ENCODE assay signal across 32 cellular contexts in genomic region chr7:135721198-135721820, GRCh38. TPM values are rescaled to one million over a fixed set of nuclear protein-coding genes. Genes with fewer than 3 reads are reported as not detected.
"Had no signal": no experiment of that assay in that cellular context is flagged by ENCODE, and none has a peak within 500 bp of the region (broad histone marks: within the 10 kb centered on the region; RNA-seq: fewer than 3 reads in every experiment).

No MANE protein-coding gene starts in this region.

- DNase-seq: dermis blood vessel endothelial cell; effector memory CD4-positive, alpha-beta T cell; foreskin keratinocyte; heart left ventricle; kidney; left cardiac atrium; left lung; mesendoderm; midbrain; naive thymus-derived CD8-positive, alpha-beta T cell; stimulated activated CD4-positive, alpha-beta T cell treated with anti-CD3 and anti-CD28 coated beads, Interleukin-12 subunit alpha, Interleukin-12 subunit beta, amount 100 ng/mL, for 4 hours; stimulated activated CD4-positive, alpha-beta T cell treated with anti-CD3 and anti-CD28 coated beads, Interleukin-1b, Interleukin-23, amount 100 ng/mL, for 48 hours; stimulated activated CD4-positive, alpha-beta T cell treated with anti-CD3 and anti-CD28 coated beads, Interleukin-4, amount 100 ng/mL, for 1 hour; stimulated activated CD8-positive, alpha-beta memory T cell treated with anti-CD3 and anti-CD28 coated beads, Interleukin-4, amount 100 ng/mL, for 48 hours; stimulated activated naive CD4-positive, alpha-beta T cell; stimulated activated naive CD8-positive, alpha-beta T cell treated with anti-CD3 and anti-CD28 coated beads, Interleukin-15, amount 100 ng/mL, for 72 hours; thyroid gland had no signal

- H3K9me3 ChIP-seq: esophagus muscularis mucosa, gastroesophageal sphincter, heart left ventricle, left lung, prostate gland, right atrium auricular region, thyroid gland had no signal

- H3K9me3 Mint-ChIP-seq: naive thymus-derived CD8-positive, alpha-beta T cell; stimulated activated naive CD8-positive, alpha-beta T cell treated with anti-CD3 and anti-CD28 coated beads, Interleukin-15, amount 100 ng/mL, for 72 hours; type B pancreatic cell had no signal

- H3K79me2 ChIP-seq: hepatocyte had no signal

- H3K4me3 ChIP-seq: coronary artery, esophagus muscularis mucosa, gastroesophageal sphincter, heart left ventricle, hepatocyte, left lung, prostate gland, right atrium auricular region, smooth muscle cell, thyroid gland had no signal

- FAIRE-seq: endothelial cell of umbilical vein, kidney, urothelium cell line had no signal

- H3K4me1 ChIP-seq: left lung, prostate gland had no signal

- H3K27ac ChIP-seq: coronary artery, esophagus muscularis mucosa, foreskin keratinocyte, gastroesophageal sphincter, heart left ventricle, hepatocyte, left lung, prostate gland, right atrium auricular region, thyroid gland had no signal

- H3K36me3 Mint-ChIP-seq: naive thymus-derived CD8-positive, alpha-beta T cell; type B pancreatic cell had no signal

- H3K27me3 ChIP-seq: foreskin keratinocyte, heart left ventricle, hepatocyte, left lung, right atrium auricular region, thyroid gland had no signal

- H3K4me1 Mint-ChIP-seq: stimulated activated naive CD8-positive, alpha-beta T cell treated with anti-CD3 and anti-CD28 coated beads, Interleukin-15, amount 100 ng/mL, for 72 hours had no signal

- ATAC-seq: foreskin keratinocyte; gastroesophageal sphincter; heart left ventricle; left cardiac atrium; left lung; naive thymus-derived CD8-positive, alpha-beta T cell; sciatic nerve; stimulated activated naive CD8-positive, alpha-beta T cell treated with anti-CD3 and anti-CD28 coated beads, Interleukin-15, amount 100 ng/mL, for 72 hours had no signal

- H2AFZ ChIP-seq: hepatocyte had no signal

- H3K27ac Mint-ChIP-seq: naive thymus-derived CD8-positive, alpha-beta T cell; stimulated activated naive CD8-positive, alpha-beta T cell treated with anti-CD3 and anti-CD28 coated beads, Interleukin-15, amount 100 ng/mL, for 72 hours; type B pancreatic cell had no signal

- H3K4me3 Mint-ChIP-seq: naive thymus-derived CD8-positive, alpha-beta T cell; stimulated activated naive CD8-positive, alpha-beta T cell treated with anti-CD3 and anti-CD28 coated beads, Interleukin-15, amount 100 ng/mL, for 72 hours; type B pancreatic cell had no signal

- H3K4me2 ChIP-seq: hepatocyte, smooth muscle cell had no signal

- H3K36me3 ChIP-seq: esophagus muscularis mucosa, gastroesophageal sphincter, heart left ventricle, left lung, prostate gland, right atrium auricular region, thyroid gland had no signal

RNA-seq across cellular contexts. Expression of gene SLC13A4, which starts 6.7 kb away (rescaled TPM):
- total RNA-seq: dermis blood vessel endothelial cell; endothelial cell of umbilical vein; epithelial cell of proximal tubule; esophagus muscularis mucosa; kidney; left cardiac atrium; left lung; lung microvascular endothelial cell; naive thymus-derived CD8-positive, alpha-beta T cell; smooth muscle cell had no signal
- polyA plus RNA-seq: endothelial cell of umbilical vein, foreskin keratinocyte had no signal

RNA-seq across cellular contexts. Expression of gene FAM180A, which starts 27.3 kb away (rescaled TPM):
- total RNA-seq: dermis blood vessel endothelial cell; endothelial cell of umbilical vein; epithelial cell of proximal tubule; hepatocyte; lung microvascular endothelial cell; naive thymus-derived CD8-positive, alpha-beta T cell; smooth muscle cell; temporal lobe had no signal
- polyA plus RNA-seq: endothelial cell of umbilical vein; hepatocyte; naive thymus-derived CD8-positive, alpha-beta T cell; neural cell had no signal
